14 cellular contexts compared by ENCODE assay signal in the genomic region with DNA sequence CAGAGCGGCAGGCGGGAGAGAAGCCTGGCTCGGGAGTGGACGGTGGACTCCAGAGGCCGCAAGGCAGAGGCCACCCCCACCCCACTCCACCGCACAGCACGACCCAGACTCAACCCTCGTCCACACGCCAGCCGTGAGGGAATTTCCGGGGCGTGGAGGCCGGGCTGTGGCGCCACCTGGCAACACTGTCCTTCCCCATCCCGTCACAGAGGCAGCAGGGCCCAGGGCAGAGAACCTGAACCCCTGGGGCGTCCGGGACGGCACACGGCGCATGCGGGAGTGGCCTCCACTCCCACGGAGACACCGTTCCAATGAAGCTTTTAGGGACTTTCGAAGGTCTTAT. TPM values are rescaled to one million over a fixed set of nuclear protein-coding genes. Genes with fewer than 3 reads are reported as not detected.
A peak's percentile ranks its signal among the peaks of the same experiment; 100 is the strongest.
DNase-seq lines count a peak whose midpoint lies in the region; ATAC-seq, FAIRE-seq and TF ChIP-seq lines count a peak whose summit lies in the region.
"Had no signal": no experiment of that assay in that cellular context is flagged by ENCODE, and none has a peak within 500 bp of the region (broad histone marks: within the 10 kb centered on the region; RNA-seq: fewer than 3 reads in every experiment).

No MANE protein-coding gene starts in this region.

- no peak overlapping the region for H3K27ac Mint-ChIP-seq in activated CD8-positive, alpha-beta T cell treated with anti-CD3 and anti-CD28 coated beads, Interleukin-2, amount 10 ng/mL, durations not matched to agents 7 days and 5 days
- H3K27ac Mint-ChIP-seq: B cell; CD8-positive, alpha-beta T cell; H9; IgD-negative memory B cell had no signal

- H3K27me3 ChIP-seq in SJCRH30 (no peaks in the 10 kb centered on the region), H1 (replicated peaks in 1 of 4; ENCODE audit: control insufficient read depth in 3 of 4, extremely low read depth in 1 of 4, insufficient read depth in 3 of 4, low read length in 3 of 4) (no peaks in the 10 kb centered on the region)
- H3K27me3 ChIP-seq: BLaER1 treated with 17β-estradiol and CSF1 and Interleukin-3, amounts not matched to agents 10 nM and 100 nM had no signal

- H3K18ac ChIP-seq in H1 (ENCODE audit: extremely low read depth, low read length), result no peak overlapping the region

- H3K36me3 Mint-ChIP-seq in activated CD8-positive, alpha-beta T cell treated with anti-CD3 and anti-CD28 coated beads, Interleukin-2, amount 10 ng/mL, durations not matched to agents 7 days and 5 days (ENCODE audit: low read depth), result no peaks in the 10 kb centered on the region
- H3K36me3 Mint-ChIP-seq: IgD-negative memory B cell had no signal

- no peak overlapping the region for H3K4me2 ChIP-seq in H1 (ENCODE audit: insufficient read depth in 1 of 2, low read depth in 2 of 2, low read length in 2 of 2)
- H3K4me2 ChIP-seq: BLaER1 treated with 17β-estradiol and CSF1 and Interleukin-3, amounts not matched to agents 10 nM and 100 nM had no signal

- no peak overlapping the region for H3K9ac ChIP-seq in H1 (replicated peaks in 1 of 4; ENCODE audit: extremely low read depth in 1 of 4, low read depth in 3 of 4, low read length in 3 of 4)
- H3K9ac ChIP-seq: BLaER1 treated with 17β-estradiol and CSF1 and Interleukin-3, amounts not matched to agents 10 nM and 100 nM had no signal

- peak overlapping the region; percentile 96 for H3K27ac ChIP-seq in SJCRH30
- H3K27ac ChIP-seq in H1 (ENCODE audit: low read depth, low read length), result no peak overlapping the region

- TF ChIP-seq EP300 in H1 (IDR thresholded peaks at IDR 0.05; ENCODE audit: borderline replicate concordance in 1 of 2, low read depth in 2 of 2, low read length in 2 of 2), result no peak

- DNase-seq in SJCRH30, result peak in 1 of 2 experiments; percentile 70
- DNase-seq in H1 (ENCODE audit: low read depth in 1 of 2, low spot score in 2 of 2), result no peak
- DNase-seq in cardiac septum (ENCODE audit: low spot score), result no peak
- no peak for DNase-seq in activated CD8-positive, alpha-beta T cell treated with anti-CD3 and anti-CD28 coated beads, Interleukin-2, amount 10 ng/mL, durations not matched to agents 7 days and 5 days
- DNase-seq: Calu3; CD8-positive, alpha-beta T cell; DMS79 treated with DMSO at 0.1 percent for 48 hours; GF-D8; GOT3; H9 had no signal

- no peak for TF ChIP-seq RAD21 in H1 (IDR thresholded peaks at IDR 0.05 in 1 of 2, conservative IDR thresholded peaks at IDR 0.05 in 1 of 2; ENCODE audit: low read depth in 2 of 2, low read length in 2 of 2)

- no peak overlapping the region for H3K14ac ChIP-seq in H1 (ENCODE audit: insufficient read length)

- H3K4me3 Mint-ChIP-seq in activated CD8-positive, alpha-beta T cell treated with anti-CD3 and anti-CD28 coated beads, Interleukin-2, amount 10 ng/mL, durations not matched to agents 7 days and 5 days, result no peak overlapping the region
- H3K4me3 Mint-ChIP-seq: B cell; CD8-positive, alpha-beta T cell; H9; IgD-negative memory B cell had no signal

- H2AK5ac ChIP-seq in H1 (ENCODE audit: low read depth, low read length), result no peak overlapping the region

- WGBS in H1 (ENCODE audit: extremely low coverage in 1 of 2, insufficient coverage in 1 of 2, insufficient read length in 1 of 2, insufficient replicate concordance in 2 of 2, low coverage in 1 of 2, low lambda C conversion rate in 2 of 2, missing lambda C conversion rate in 1 of 2), 2 experiments, result 97% methylated on average over 22 of the region's 24 CpGs; no CpG with 5 or more reads in 1 of the 2 experiments

- no peaks in the 10 kb centered on the region for H3K36me3 ChIP-seq in SJCRH30
- peaks cover 0 to 11% (median 0%) of the 10 kb centered on the region in 4 experiments; a peak in 1 of 8 replicates for H3K36me3 ChIP-seq in H1 (ENCODE audit: control insufficient read depth in 2 of 4, insufficient read depth in 4 of 4, low read length in 3 of 4)

- no peak overlapping the region for H2BK20ac ChIP-seq in H1 (ENCODE audit: low read length)

- H3K4ac ChIP-seq in H1 (replicated peaks; ENCODE audit: insufficient read length, low read depth, low read length), result no peak overlapping the region

- H4K20me1 ChIP-seq in H1 (replicated peaks in 1 of 2; ENCODE audit: control insufficient read depth in 1 of 2, insufficient read depth in 2 of 2, low read length in 2 of 2), result peaks cover 3 to 22% of the 10 kb centered on the region in 2 experiments

- peak overlapping the region; percentile 68; the same call in 1 of the 2 replicates for H4K8ac ChIP-seq in H1 (ENCODE audit: extremely low read depth, insufficient read depth, low read length)

- peaks cover 4 to 19% of the 10 kb centered on the region in 2 experiments; a peak in 2 of 4 replicates for H3K79me2 ChIP-seq in H1 (ENCODE audit: control insufficient read depth in 1 of 2, insufficient read depth in 2 of 2, low read length in 2 of 2)

- H4K91ac ChIP-seq in H1 (replicated peaks; ENCODE audit: insufficient read length, low read length), result no peak overlapping the region

- no peak for FAIRE-seq in H1 (lab: Jason Lieb, UNC)
- FAIRE-seq: HTR-8/SVneo had no signal

- ATAC-seq in activated CD8-positive, alpha-beta T cell treated with anti-CD3 and anti-CD28 coated beads, Interleukin-2, amount 10 ng/mL, durations not matched to agents 7 days and 5 days, result no peak
- ATAC-seq: CD8-positive, alpha-beta T cell had no signal

- H3K79me1 ChIP-seq in H1 (ENCODE audit: low read depth, low read length), result peaks cover 9% of the 10 kb centered on the region

- no peak overlapping the region for H3K23ac ChIP-seq in H1 (ENCODE audit: insufficient read length)

- H4K5ac ChIP-seq in H1 (ENCODE audit: insufficient read length, low read depth, low read length), result no peak overlapping the region

- no peak overlapping the region for H2BK5ac ChIP-seq in H1 (ENCODE audit: low read depth, low read length)

- H3K9me3 ChIP-seq in SJCRH30 (replicated peaks) (no peaks in the 10 kb centered on the region), H1 (ENCODE audit: insufficient read depth in 2 of 2, low read depth in 1 of 2, low read length in 1 of 2) (no peaks in the 10 kb centered on the region)
- H3K9me3 ChIP-seq: BLaER1 treated with 17β-estradiol and CSF1 and Interleukin-3, amounts not matched to agents 10 nM and 100 nM had no signal

- no peak for TF ChIP-seq CTCF in H1 (IDR thresholded peaks at IDR 0.05; ENCODE audit: control extremely low read depth in 1 of 3, insufficient read depth in 1 of 3, low read depth in 1 of 3, low read length in 3 of 3)

- peaks cover 19% of the 10 kb centered on the region for H3K4me1 Mint-ChIP-seq in activated CD8-positive, alpha-beta T cell treated with anti-CD3 and anti-CD28 coated beads, Interleukin-2, amount 10 ng/mL, durations not matched to agents 7 days and 5 days (ENCODE audit: low read depth)

- H2AFZ ChIP-seq in H1 (ENCODE audit: low read length), result no peak overlapping the region

- H2BK120ac ChIP-seq in H1 (replicated peaks; ENCODE audit: low read depth, low read length), result no peak overlapping the region

- CTCF ChIA-PET in H1 (lab: Charles Lee; ENCODE audit: partially characterized antibody), result interaction anchor here (1.1 to 1.3 kb wide), 3 partner anchors 10 to 15 kb away, joined by 3 to 11 read pairs (median 5); no protein-coding TSS in a partner anchor
- CTCF ChIA-PET in activated CD8-positive, alpha-beta T cell treated with anti-CD3 and anti-CD28 coated beads, Interleukin-2, amount 10 ng/mL, durations not matched to agents 7 days and 5 days (lab: Charles Lee), result interaction anchor here (0.9 kb wide), 1 partner anchor 12 kb away, joined by 3 read pairs; no protein-coding TSS in a partner anchor

- no peaks in the 10 kb centered on the region for H3K27me3 Mint-ChIP-seq in activated CD8-positive, alpha-beta T cell treated with anti-CD3 and anti-CD28 coated beads, Interleukin-2, amount 10 ng/mL, durations not matched to agents 7 days and 5 days (ENCODE audit: low read depth)
- H3K27me3 Mint-ChIP-seq: B cell, IgD-negative memory B cell had no signal

- H3K9me3 Mint-ChIP-seq in activated CD8-positive, alpha-beta T cell treated with anti-CD3 and anti-CD28 coated beads, Interleukin-2, amount 10 ng/mL, durations not matched to agents 7 days and 5 days (ENCODE audit: insufficient read depth), result no peaks in the 10 kb centered on the region
- H3K9me3 Mint-ChIP-seq: CD8-positive, alpha-beta T cell; H9; IgD-negative memory B cell had no signal

- H3K4me1 ChIP-seq in SJCRH30 (peaks cover 18% of the 10 kb centered on the region), H1 (replicated peaks in 1 of 4; ENCODE audit: control insufficient read depth in 3 of 4, insufficient read depth in 4 of 4, low read length in 3 of 4) (peaks cover 0 to 16% (median 9%) of the 10 kb centered on the region in 4 experiments; a peak in 5 of 7 replicates)

- intact Hi-C loops in cardiac septum (cut with DNase I), result no loop called here

- H3K4me3 ChIP-seq in SJCRH30 (peak overlapping the region; percentile 31), H1 (ENCODE audit: extremely low read depth in 1 of 4, insufficient read depth in 2 of 4, low read depth in 3 of 4, low read length in 4 of 4) (no peak overlapping the region)
- H3K4me3 ChIP-seq: BLaER1 treated with 17β-estradiol and CSF1 and Interleukin-3, amounts not matched to agents 10 nM and 100 nM had no signal

- POLR2A ChIA-PET in H1 (lab: Charles Lee; ENCODE audit: partially characterized antibody), result interaction anchor here (0.6 to 1.8 kb wide), 3 partner anchors 9 to 65 kb away, joined by 3 to 10 read pairs (median 3); no protein-coding TSS in a partner anchor
- POLR2A ChIA-PET in activated CD8-positive, alpha-beta T cell treated with anti-CD3 and anti-CD28 coated beads, Interleukin-2, amount 10 ng/mL, durations not matched to agents 7 days and 5 days (lab: Charles Lee), result no interaction called here

- no peak overlapping the region for H2BK15ac ChIP-seq in H1 (ENCODE audit: low read length)

- no peak overlapping the region for H2BK12ac ChIP-seq in H1 (ENCODE audit: low read depth, low read length)

- no peak for TF ChIP-seq POLR2A in H1 (IDR thresholded peaks at IDR 0.05; ENCODE audit: control extremely low read depth in 1 of 2, low read depth in 2 of 2, low read length in 2 of 2)

- H3K23me2 ChIP-seq in H1 (ENCODE audit: low read depth, low read length), result peaks cover 12% of the 10 kb centered on the region

- H3K56ac ChIP-seq in H1 (replicated peaks; ENCODE audit: insufficient read length, low read depth, low read length), result no peak overlapping the region

RNA-seq across cellular contexts. Expression of a gene that starts 23.5 kb away (rescaled TPM):
- 15.5 and 16.0 TPM in 2 replicates for total RNA-seq in SJCRH30 (2014; rRNA removed; shearing (Covaris generic))
- total RNA-seq in H1 (2021; fragmentation: NEBNext Ultra II Directional; extraction: Animal tissue kit (Norgen Biotek cat#: 25700)), result 25.2 and 26.2 TPM in 2 replicates
- 51.2 and 73.3 TPM in 2 replicates for polyA plus RNA-seq in H1 (2011; rRNA removed)
- polyA plus RNA-seq in H1 (2011; cell fraction: cytosol; rRNA removed), result 45.7 TPM
- polyA plus RNA-seq in H1 (2011; cell fraction: nucleus; rRNA removed), result 73.3 TPM
- polyA plus RNA-seq in H1 (2012, experiment 1 of 2), result 21.7 to 30.2 TPM (median 28.6 TPM) in 4 replicates
- polyA plus RNA-seq in H1 (2012, experiment 2 of 2), result 17.9 TPM
- polyA plus RNA-seq in H1 (2013, experiment 1 of 2), result 22.1 TPM
- 23.7 TPM for polyA plus RNA-seq in H1 (2013, experiment 2 of 2)
- polyA minus RNA-seq in H1 (2011; rRNA and poly(A)+ RNA removed), result 9.9 and 10.5 TPM in 2 replicates
- polyA minus RNA-seq in H1 (2011; cell fraction: cytosol; rRNA and poly(A)+ RNA removed), result 9.3 TPM
- 13.4 TPM for polyA minus RNA-seq in H1 (2011; cell fraction: nucleus; rRNA and poly(A)+ RNA removed)
- total RNA-seq in cardiac septum, result 32.3 TPM
- 10 to 100 TPM; 24.2 to 25.1 TPM for total RNA-seq in activated CD8-positive, alpha-beta T cell treated with anti-CD3 and anti-CD28 coated beads, Interleukin-2, amount 10 ng/mL, durations not matched to agents 7 days and 5 days

RNA-seq across cellular contexts. Expression of a gene that starts 23.6 kb away (rescaled TPM):
- total RNA-seq in SJCRH30 (2014; rRNA removed; shearing (Covaris generic)), result 48.3 and 50.5 TPM in 2 replicates
- 45.9 and 52.3 TPM in 2 replicates for total RNA-seq in H1 (2021; fragmentation: NEBNext Ultra II Directional; extraction: Animal tissue kit (Norgen Biotek cat#: 25700))
- polyA plus RNA-seq in H1 (2011; rRNA removed), result 43.1 and 66.0 TPM in 2 replicates
- 60.3 TPM for polyA plus RNA-seq in H1 (2011; cell fraction: cytosol; rRNA removed)
- 46.0 TPM for polyA plus RNA-seq in H1 (2011; cell fraction: nucleus; rRNA removed)
- polyA plus RNA-seq in H1 (2012, experiment 1 of 2), result 31.8 to 57.4 TPM (median 53.2 TPM) in 4 replicates
- 37.5 TPM for polyA plus RNA-seq in H1 (2012, experiment 2 of 2)
- 25.0 TPM for polyA plus RNA-seq in H1 (2013, experiment 1 of 2)
- 26.0 TPM for polyA plus RNA-seq in H1 (2013, experiment 2 of 2)
- polyA minus RNA-seq in H1 (2011; rRNA and poly(A)+ RNA removed), result 10.2 and 10.8 TPM in 2 replicates
- polyA minus RNA-seq in H1 (2011; cell fraction: cytosol; rRNA and poly(A)+ RNA removed), result 31.2 TPM
- 19.7 TPM for polyA minus RNA-seq in H1 (2011; cell fraction: nucleus; rRNA and poly(A)+ RNA removed)
- total RNA-seq in cardiac septum, result 55.0 TPM
- 10 to 100 TPM; 48.5 to 50.7 TPM for total RNA-seq in activated CD8-positive, alpha-beta T cell treated with anti-CD3 and anti-CD28 coated beads, Interleukin-2, amount 10 ng/mL, durations not matched to agents 7 days and 5 days

RNA-seq across cellular contexts. Expression of a gene that starts 39.2 kb away (rescaled TPM):
- total RNA-seq in SJCRH30 (2014; rRNA removed; shearing (Covaris generic)), result 8.7 and 9.8 TPM in 2 replicates
- total RNA-seq in H1 (2021; fragmentation: NEBNext Ultra II Directional; extraction: Animal tissue kit (Norgen Biotek cat#: 25700)), result 31.8 and 32.1 TPM in 2 replicates
- 25.1 and 32.0 TPM in 2 replicates for polyA plus RNA-seq in H1 (2011; rRNA removed)
- 32.1 TPM for polyA plus RNA-seq in H1 (2011; cell fraction: cytosol; rRNA removed)
- polyA plus RNA-seq in H1 (2011; cell fraction: nucleus; rRNA removed), result 126 TPM
- polyA plus RNA-seq in H1 (2012, experiment 1 of 2), result 11.6 to 23.0 TPM (median 17.3 TPM) in 4 replicates
- polyA plus RNA-seq in H1 (2012, experiment 2 of 2), result 8.4 TPM
- 15.8 TPM for polyA plus RNA-seq in H1 (2013, experiment 1 of 2)
- 13.7 TPM for polyA plus RNA-seq in H1 (2013, experiment 2 of 2)
- 7.3 and 13.6 TPM in 2 replicates for polyA minus RNA-seq in H1 (2011; rRNA and poly(A)+ RNA removed)
- 30.1 TPM for polyA minus RNA-seq in H1 (2011; cell fraction: cytosol; rRNA and poly(A)+ RNA removed)
- polyA minus RNA-seq in H1 (2011; cell fraction: nucleus; rRNA and poly(A)+ RNA removed), result 31.8 TPM
- total RNA-seq in cardiac septum, result 7.4 TPM
- total RNA-seq in activated CD8-positive, alpha-beta T cell treated with anti-CD3 and anti-CD28 coated beads, Interleukin-2, amount 10 ng/mL, durations not matched to agents 7 days and 5 days, result 10 to 100 TPM; 19.6 to 24.9 TPM

RNA-seq across cellular contexts. Expression of a gene that starts 41.8 kb away (rescaled TPM):
- 0.13 and 0.34 TPM in 2 replicates for total RNA-seq in SJCRH30 (2014; rRNA removed; shearing (Covaris generic))
- 6.8 and 7.9 TPM in 2 replicates for total RNA-seq in H1 (2021; fragmentation: NEBNext Ultra II Directional; extraction: Animal tissue kit (Norgen Biotek cat#: 25700))
- 2.9 and 6.3 TPM in 2 replicates for polyA plus RNA-seq in H1 (2011; rRNA removed)
- 4.8 TPM for polyA plus RNA-seq in H1 (2011; cell fraction: cytosol; rRNA removed)
- polyA plus RNA-seq in H1 (2011; cell fraction: nucleus; rRNA removed), result 33.8 TPM
- polyA plus RNA-seq in H1 (2012, experiment 1 of 2), result 4.5 to 6.4 TPM (median 5.6 TPM) in 4 replicates
- 2.6 TPM for polyA plus RNA-seq in H1 (2012, experiment 2 of 2)
- 5.0 TPM for polyA plus RNA-seq in H1 (2013, experiment 1 of 2)
- polyA plus RNA-seq in H1 (2013, experiment 2 of 2), result 3.4 TPM
- 2.0 and 2.1 TPM in 2 replicates for polyA minus RNA-seq in H1 (2011; rRNA and poly(A)+ RNA removed)
- 5.7 TPM for polyA minus RNA-seq in H1 (2011; cell fraction: cytosol; rRNA and poly(A)+ RNA removed)
- polyA minus RNA-seq in H1 (2011; cell fraction: nucleus; rRNA and poly(A)+ RNA removed), result 11.1 TPM
- 3.8 TPM for total RNA-seq in cardiac septum
- under 1 TPM; 0.24 to 0.63 TPM for total RNA-seq in activated CD8-positive, alpha-beta T cell treated with anti-CD3 and anti-CD28 coated beads, Interleukin-2, amount 10 ng/mL, durations not matched to agents 7 days and 5 days

RNA-seq across cellular contexts. Expression of a gene that starts 45.3 kb away (rescaled TPM):
- 20.1 and 22.5 TPM in 2 replicates for total RNA-seq in SJCRH30 (2014; rRNA removed; shearing (Covaris generic))
- total RNA-seq in H1 (2021; fragmentation: NEBNext Ultra II Directional; extraction: Animal tissue kit (Norgen Biotek cat#: 25700)), result 13.4 and 14.9 TPM in 2 replicates
- polyA plus RNA-seq in H1 (2011; rRNA removed), result 33.8 and 35.0 TPM in 2 replicates
- 31.5 TPM for polyA plus RNA-seq in H1 (2011; cell fraction: cytosol; rRNA removed)
- polyA plus RNA-seq in H1 (2011; cell fraction: nucleus; rRNA removed), result 22.3 TPM
- 15.3 to 20.8 TPM (median 19.9 TPM) in 4 replicates for polyA plus RNA-seq in H1 (2012, experiment 1 of 2)
- 16.5 TPM for polyA plus RNA-seq in H1 (2012, experiment 2 of 2)
- 18.8 TPM for polyA plus RNA-seq in H1 (2013, experiment 1 of 2)
- 20.4 TPM for polyA plus RNA-seq in H1 (2013, experiment 2 of 2)
- polyA minus RNA-seq in H1 (2011; rRNA and poly(A)+ RNA removed), result 7.0 and 7.6 TPM in 2 replicates
- 8.1 TPM for polyA minus RNA-seq in H1 (2011; cell fraction: cytosol; rRNA and poly(A)+ RNA removed)
- 13.3 TPM for polyA minus RNA-seq in H1 (2011; cell fraction: nucleus; rRNA and poly(A)+ RNA removed)
- total RNA-seq in cardiac septum, result 11.6 TPM
- 10 to 100 TPM; 17.2 to 20.1 TPM for total RNA-seq in activated CD8-positive, alpha-beta T cell treated with anti-CD3 and anti-CD28 coated beads, Interleukin-2, amount 10 ng/mL, durations not matched to agents 7 days and 5 days
